15 cellular contexts compared by ENCODE assay signal in genomic region chr16:82882982-82883863, GRCh38.
A peak's percentile ranks its signal among the peaks of the same experiment; 100 is the strongest.
DNase-seq lines count a peak whose midpoint lies in the region; ATAC-seq and TF ChIP-seq lines count a peak whose summit lies in the region.
"Had no signal": no experiment of that assay in that cellular context is flagged by ENCODE, and none has a peak within 500 bp of the region (broad histone marks: within the 10 kb centered on the region; RNA-seq: fewer than 3 reads in every experiment).

No MANE protein-coding gene starts in this region.

- H3K4me1 ChIP-seq in foreskin keratinocyte, result no peaks in the 10 kb centered on the region
- H3K4me1 ChIP-seq: Caco-2 had no signal

- no peaks in the 10 kb centered on the region for H3K36me3 Mint-ChIP-seq in glutamatergic neuron (ENCODE audit: unreplicated experiment)
- H3K36me3 Mint-ChIP-seq: activated naive CD4-positive, alpha-beta T cell treated with anti-CD3 and anti-CD28 coated beads, Interleukin-2, amount 50 U/mL, for 24 hours had no signal

- no peaks in the 10 kb centered on the region for H3K9me3 Mint-ChIP-seq in glutamatergic neuron (ENCODE audit: unreplicated experiment)
- H3K9me3 Mint-ChIP-seq: activated naive CD4-positive, alpha-beta T cell treated with anti-CD3 and anti-CD28 coated beads, Interleukin-2, amount 50 U/mL, for 24 hours had no signal

- no peak overlapping the region for H3K4me3 Mint-ChIP-seq in glutamatergic neuron (ENCODE audit: unreplicated experiment)
- H3K4me3 Mint-ChIP-seq: activated naive CD4-positive, alpha-beta T cell treated with anti-CD3 and anti-CD28 coated beads, Interleukin-2, amount 50 U/mL, for 24 hours had no signal

- peaks cover 3% of the 10 kb centered on the region for H3K27me3 Mint-ChIP-seq in glutamatergic neuron (ENCODE audit: unreplicated experiment)
- H3K27me3 Mint-ChIP-seq: activated naive CD4-positive, alpha-beta T cell treated with anti-CD3 and anti-CD28 coated beads, Interleukin-2, amount 50 U/mL, for 24 hours had no signal

- DNase-seq in left ventricle myocardium superior (no peak), Right ventricle myocardium superior (no peak), NCI-H748 treated with DMSO at 0.1 percent for 48 hours (lab: John Stamatoyannopoulos, UW) (peak; percentile 28), foreskin keratinocyte (no peak), glutamatergic neuron (no peak), NCI-H1436 treated with DMSO at 0.1 percent for 48 hours (lab: John Stamatoyannopoulos, UW) (no peak)
- DNase-seq in activated naive CD4-positive, alpha-beta T cell treated with Interleukin-2 at 50 U/mL for 16 hours, result no peak
- DNase-seq: ACHN; activated CD8-positive, alpha-beta memory T cell treated with anti-CD3 and anti-CD28 coated beads for 24 hours; Caco-2; NCI-H1694; SHP77 treated with DMSO at 0.1 percent for 48 hours had no signal

- H3K27ac Mint-ChIP-seq in glutamatergic neuron (ENCODE audit: unreplicated experiment), result no peak overlapping the region
- H3K27ac Mint-ChIP-seq: activated naive CD4-positive, alpha-beta T cell treated with anti-CD3 and anti-CD28 coated beads, Interleukin-2, amount 50 U/mL, for 24 hours had no signal

- ATAC-seq in left ventricle myocardium superior (peak; percentile 48), Right ventricle myocardium superior (ENCODE audit: poor library complexity) (no peak), HG02763 (IDR thresholded peaks at IDR 0.05; ENCODE audit: unreplicated experiment) (peak; percentile 76), foreskin keratinocyte (no peak)

- H3K27ac ChIP-seq in foreskin keratinocyte, result no peak overlapping the region
- H3K27ac ChIP-seq: thoracic aorta had no signal

- no peak for TF ChIP-seq CTCF in foreskin keratinocyte (conservative IDR thresholded peaks at IDR 0.05)
- TF ChIP-seq CTCF in glutamatergic neuron (IDR thresholded peaks at IDR 0.05; ENCODE audit: partially characterized antibody, unreplicated experiment), result no peak

- intact Hi-C loops in left ventricle myocardium superior (cut with micrococcal nuclease) (no loop called here), Right ventricle myocardium superior (cut with DNase I) (no loop called here)

- no peaks in the 10 kb centered on the region for H3K27me3 ChIP-seq in foreskin keratinocyte

- H3K4me1 Mint-ChIP-seq in glutamatergic neuron (ENCODE audit: low read depth, unreplicated experiment), result peaks cover 1% of the 10 kb centered on the region
- H3K4me1 Mint-ChIP-seq: activated naive CD4-positive, alpha-beta T cell treated with anti-CD3 and anti-CD28 coated beads, Interleukin-2, amount 50 U/mL, for 24 hours had no signal

Comparison
In these comparisons a context has a peak if more than half of its experiments do, and no peak if none do; other contexts are left out.
1. ATAC-seq: peak in left ventricle myocardium superior (single experiment) and HG02763 (single experiment); none in Right ventricle myocardium superior (single experiment) and foreskin keratinocyte (single experiment).